ENCODE assay signal across 9 cellular contexts in the genomic region with DNA sequence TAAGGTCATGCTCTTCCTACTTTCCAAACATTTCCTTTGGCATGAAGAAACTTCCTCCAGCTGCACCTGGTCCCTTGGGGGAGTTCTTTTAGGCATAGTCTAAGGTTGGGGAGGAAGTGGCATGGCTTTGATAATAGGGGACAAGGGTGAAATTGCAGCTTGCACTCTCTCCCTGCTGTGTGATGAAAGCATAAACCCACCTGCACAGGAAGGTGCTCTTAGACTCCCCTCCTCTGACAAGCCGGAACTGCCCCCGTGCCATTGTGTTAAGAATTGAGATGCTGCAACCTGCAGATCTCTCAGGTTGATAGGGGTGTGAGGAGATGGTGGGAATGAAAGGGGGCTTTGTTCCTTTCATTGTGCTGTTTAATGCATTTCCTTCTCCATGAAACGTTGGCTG. TPM values are rescaled to one million over a fixed set of nuclear protein-coding genes. Genes with fewer than 3 reads are reported as not detected.
"Had no signal": no experiment of that assay in that cellular context is flagged by ENCODE, and none has a peak within 500 bp of the region (broad histone marks: within the 10 kb centered on the region; RNA-seq: fewer than 3 reads in every experiment).

No MANE protein-coding gene starts in this region.

- H3K27ac Mint-ChIP-seq: GM23338, IgD-negative memory B cell had no signal

- H3K4me3 Mint-ChIP-seq: GM23338, H9, IgD-negative memory B cell had no signal

- H3K27ac ChIP-seq: HL-60 had no signal

- H2AFZ ChIP-seq: GM23338 had no signal

- H3K36me3 Mint-ChIP-seq: IgD-negative memory B cell had no signal

- H3K4me1 Mint-ChIP-seq: IgD-negative memory B cell had no signal

- H3K4me3 ChIP-seq: GM23338, K562 had no signal

- ATAC-seq: HepG2, K562 had no signal

- DNase-seq: H9, HCEC 1CT, KG1 had no signal

RNA-seq across cellular contexts. Expression of a gene that starts 13.9 kb away (rescaled TPM):
- total RNA-seq: HT1080 had no signal
